Comparison of ENCODE assay signal across 16 cellular contexts in genomic region chr9:20512636-20513035, GRCh38.
DNase-seq lines count a peak whose midpoint lies in the region; ATAC-seq, FAIRE-seq and TF ChIP-seq lines count a peak whose summit lies in the region.
"Had no signal": no experiment of that assay in that cellular context is flagged by ENCODE, and none has a peak within 500 bp of the region (broad histone marks: within the 10 kb centered on the region; RNA-seq: fewer than 3 reads in every experiment).

No MANE protein-coding gene starts in this region.

- peaks cover 11% of the 10 kb centered on the region for H3K36me3 Mint-ChIP-seq in CD4-positive, alpha-beta T cell (ENCODE audit: low read depth)
- H3K36me3 Mint-ChIP-seq: naive B cell had no signal

- no peaks in the 10 kb centered on the region for H3K27me3 Mint-ChIP-seq in CD4-positive, alpha-beta T cell
- H3K27me3 Mint-ChIP-seq: naive B cell had no signal

- peaks cover 74% of the 10 kb centered on the region for H3K4me1 Mint-ChIP-seq in CD4-positive, alpha-beta T cell (ENCODE audit: low read depth)

- TF ChIP-seq CTCF in A549 (IDR thresholded peaks at IDR 0.05), result no peak
- no peak for TF ChIP-seq CTCF in CD4-positive, alpha-beta T cell (IDR thresholded peaks at IDR 0.05)
- no peak for TF ChIP-seq CTCF in PC-3 (conservative IDR thresholded peaks at IDR 0.05; ENCODE audit: low read depth, low read length)
- no peak for TF ChIP-seq CTCF in foreskin fibroblast (IDR thresholded peaks at IDR 0.05; ENCODE audit: low read depth, low read length)

- no peak for TF ChIP-seq RAD21 in A549 (conservative IDR thresholded peaks at IDR 0.05 in 1 of 2, IDR thresholded peaks at IDR 0.05 in 1 of 2)

- no peaks in the 10 kb centered on the region for H3K36me3 ChIP-seq in PC-3 (ENCODE audit: low read depth, low read length)
- H3K36me3 ChIP-seq: sigmoid colon had no signal

- H2AFZ ChIP-seq in PC-3 (ENCODE audit: low read length), result no peak overlapping the region

- no peaks in the 10 kb centered on the region for H3K9me3 Mint-ChIP-seq in CD4-positive, alpha-beta T cell

- 37% methylated on average over 2 of the region's 2 CpGs for WGBS in A549 (ENCODE audit: missing lambda C conversion rate)

- peak overlapping the region; percentile 30 for H3K4me3 Mint-ChIP-seq in CD4-positive, alpha-beta T cell
- H3K4me3 Mint-ChIP-seq: naive B cell had no signal

- no peaks in the 10 kb centered on the region for H3K9me3 ChIP-seq in A549
- no peaks in the 10 kb centered on the region for H3K9me3 ChIP-seq in CD4-positive, alpha-beta T cell (ENCODE audit: control insufficient read depth, low read length)
- H3K9me3 ChIP-seq in PC-3 (ENCODE audit: low read length), result no peaks in the 10 kb centered on the region
- H3K9me3 ChIP-seq: sigmoid colon had no signal

- H3K4me1 ChIP-seq in A549 (peaks cover 33% of the 10 kb centered on the region), PC-3 (ENCODE audit: insufficient read depth, low read length) (peaks cover 14% of the 10 kb centered on the region; the same call in 1 of the 2 replicates)

- POLR2A ChIA-PET in A549 (lab: Yijun Ruan, JAX), result no interaction called here
- POLR2A ChIA-PET in CD4-positive, alpha-beta T cell (lab: Charles Lee), result no interaction called here
- POLR2A ChIA-PET in PC-3 (lab: Charles Lee; ENCODE audit: unreplicated experiment), result no interaction called here

- FAIRE-seq in A549 (lab: Jason Lieb, UNC), result no peak
- FAIRE-seq: islet of Langerhans had no signal

- CTCF ChIA-PET in A549 (lab: Yijun Ruan, JAX), result interaction anchor here (0.6 to 0.9 kb wide), 2 partner anchors 110 to 113 kb away, joined by 3 read pairs; partner anchors contain the start of gene MLLT3
- CTCF ChIA-PET in CD4-positive, alpha-beta T cell (lab: Charles Lee), result interaction anchor here (0.7 to 1.4 kb wide), 2 partner anchors 12 to 105 kb away, joined by 3 read pairs; no protein-coding TSS in a partner anchor
- CTCF ChIA-PET in PC-3 (lab: Charles Lee), result no interaction called here

- H3F3A ChIP-seq in PC-3 (ENCODE audit: low read length, unreplicated experiment), result no peaks in the 10 kb centered on the region

- peak overlapping the region; percentile 66 to 79 for H3K27ac ChIP-seq in A549
- no peak overlapping the region for H3K27ac ChIP-seq in CD4-positive, alpha-beta T cell (ENCODE audit: low read depth, low read length)
- no peak overlapping the region for H3K27ac ChIP-seq in PC-3 (ENCODE audit: low read length)
- H3K27ac ChIP-seq: coronary artery, VCaP had no signal

- H3K9me2 ChIP-seq in PC-3 (replicated peaks; ENCODE audit: low read length), result no peaks in the 10 kb centered on the region

- H3K27ac Mint-ChIP-seq in CD4-positive, alpha-beta T cell, result peak overlapping the region; percentile 61
- H3K27ac Mint-ChIP-seq: naive B cell had no signal

- BruUV-seq in PC-3 (replicated peaks; lab: Mats Ljungman, UMichigan), result no TSS peak

- ATAC-seq in A549, result peak; percentile 22 to 35; a peak in 4 of 6 replicates
- no peak for ATAC-seq in CD4-positive, alpha-beta T cell (ENCODE audit: poor library complexity)
- no peak for ATAC-seq in PC-3
- ATAC-seq in GM18861 (IDR thresholded peaks at IDR 0.05; ENCODE audit: unreplicated experiment), result no peak
- no peak for ATAC-seq in GM19324 (IDR thresholded peaks at IDR 0.05; ENCODE audit: low FRiP score, unreplicated experiment)

- intact Hi-C loops in CD4-positive, alpha-beta T cell (cut with DNase I, micrococcal nuclease), result no loop called here
- intact Hi-C loops in PC-3 (cut with micrococcal nuclease), result no loop called here

- H4K20me1 ChIP-seq in PC-3 (ENCODE audit: low read length), result no peaks in the 10 kb centered on the region

- H3K4me3 ChIP-seq in A549 (no peak overlapping the region), PC-3 (ENCODE audit: low read length) (no peak overlapping the region), foreskin fibroblast (ENCODE audit: low read depth in 1 of 2, low read length in 2 of 2) (no peak overlapping the region)
- H3K4me3 ChIP-seq: coronary artery, sigmoid colon had no signal

- DNase-seq in A549 (ENCODE audit: low read depth in 1 of 2, low spot score in 1 of 2), result no peak
- DNase-seq in CD4-positive, alpha-beta T cell, result no peak
- DNase-seq in PC-3, result peak; percentile 19
- peak; percentile 21 to 48 for DNase-seq in foreskin fibroblast
- no peak for DNase-seq in stimulated activated CD4-positive, alpha-beta T cell treated with anti-CD3 and anti-CD28 coated beads, Interleukin-15, amount 100 ng/mL, for 24 hours
- DNase-seq in NCI-H1930 (lab: John Stamatoyannopoulos, UW), result no peak
- DNase-seq: H7, naive B cell, NCI-H1105 treated with DMSO at 0.1 percent for 48 hours, SHP77, sigmoid colon had no signal

- peak overlapping the region; percentile 73 for H3K4me2 ChIP-seq in A549
- no peak overlapping the region for H3K4me2 ChIP-seq in PC-3 (ENCODE audit: low read length)

- H3K27me3 ChIP-seq in CD4-positive, alpha-beta T cell (ENCODE audit: control insufficient read depth, insufficient read depth, low read length), result no peaks in the 10 kb centered on the region
- H3K27me3 ChIP-seq in PC-3 (ENCODE audit: low read length), result no peaks in the 10 kb centered on the region
- H3K27me3 ChIP-seq: sigmoid colon had no signal

- no peak for TF ChIP-seq POLR2A in A549 (IDR thresholded peaks at IDR 0.05; ENCODE audit: low read length)

- H3K9ac ChIP-seq in PC-3 (ENCODE audit: low read length), result no peak overlapping the region

- TF ChIP-seq EP300 in A549 (IDR thresholded peaks at IDR 0.05), result no peak

- no peaks in the 10 kb centered on the region for H3K79me2 ChIP-seq in PC-3 (ENCODE audit: low read length)

TF ChIP-seq in A549, 52 proteins besides CTCF, POLR2A, EP300 and RAD21:
- TF ChIP-seq CEBPB (IDR thresholded peaks at IDR 0.05), result no peak
- TF ChIP-seq GATA3 (IDR thresholded peaks at IDR 0.05; ENCODE audit: borderline replicate concordance), result no peak
- no peak for TF ChIP-seq REST (IDR thresholded peaks at IDR 0.05)
- TF ChIP-seq EHF (CRISPR knock-in tag; IDR thresholded peaks at IDR 0.05), result no peak
- no peak for TF ChIP-seq ZC3H11A (IDR thresholded peaks at IDR 0.05)
- no peak for TF ChIP-seq ELK1 (IDR thresholded peaks at IDR 0.05; ENCODE audit: low read depth, low read length)
- no peak for TF ChIP-seq HMGXB4 (CRISPR knock-in tag; IDR thresholded peaks at IDR 0.05; ENCODE audit: borderline replicate concordance)
- no peak for TF ChIP-seq USF2 (IDR thresholded peaks at IDR 0.05)
- no peak for TF ChIP-seq ZNF302 (CRISPR knock-in tag; IDR thresholded peaks at IDR 0.05)
- no peak for TF ChIP-seq ZFP36 (IDR thresholded peaks at IDR 0.05; ENCODE audit: borderline replicate concordance, partially characterized antibody)

Comparison
In these comparisons a context has a peak if more than half of its experiments do, and no peak if none do; other contexts are left out.
1. ATAC-seq: peak in A549 (2 of 2); none in CD4-positive, alpha-beta T cell (single experiment), PC-3 (single experiment), GM18861 (single experiment) and GM19324 (single experiment).
2. DNase-seq: peak in PC-3 (single experiment) and foreskin fibroblast (2 of 2); none in A549 (0 of 2), CD4-positive, alpha-beta T cell (0 of 10), stimulated activated CD4-positive, alpha-beta T cell treated with anti-CD3 and anti-CD28 coated beads, Interleukin-15, amount 100 ng/mL, for 24 hours (single experiment) and NCI-H1930 (0 of 2).
3. H3K27ac ChIP-seq: peak in A549 (2 of 2); none in CD4-positive, alpha-beta T cell (single experiment) and PC-3 (single experiment).